Comparison of ENCODE assay signal across 1 cellular context in genomic region chr3:149970716-149971402, GRCh38.
TF ChIP-seq lines count a peak whose summit lies in the region.

TSS of gene PFN2 (minus strand) at chr3:149970895. CDS start at chr3:149970856, 39 bp downstream.

TF ChIP-seq in K562, 482 proteins besides CTCF, POLR2A, EP300 and RAD21 (continued from another document):
- no peak for TF ChIP-seq TSHZ1 (CRISPR knock-in tag; IDR thresholded peaks at IDR 0.05)
- TF ChIP-seq MYBL2 (IDR thresholded peaks at IDR 0.05; ENCODE audit: low read depth), result no peak
- no peak for TF ChIP-seq MYBL2 (CRISPR knock-in tag; IDR thresholded peaks at IDR 0.05; ENCODE audit: borderline replicate concordance)
- TF ChIP-seq CXXC5 (CRISPR knock-in tag; IDR thresholded peaks at IDR 0.05), result peak; percentile 36; the same call in 1 of the 2 replicates
- TF ChIP-seq RBM17 (IDR thresholded peaks at IDR 0.05; ENCODE audit: borderline replicate concordance, low read depth, low read length), result no peak
- TF ChIP-seq NONO (IDR thresholded peaks at IDR 0.05; ENCODE audit: low read depth in 2 of 2, low read length in 1 of 2), result 0 out of 4 replicates have a peak, but pooled peaks of 1 of the 2 experiments have one; percentile 16
- TF ChIP-seq VEZF1 (CRISPR knock-in tag; IDR thresholded peaks at IDR 0.05), result peak; percentile 83
- TF ChIP-seq MCM7 (IDR thresholded peaks at IDR 0.05), result no peak
- TF ChIP-seq YY1 (IDR thresholded peaks at IDR 0.05; ENCODE audit: borderline replicate concordance in 1 of 3, control insufficient read depth in 1 of 3, extremely low read depth in 1 of 3, insufficient read depth in 3 of 3, insufficient read length in 1 of 3, insufficient replicate concordance in 2 of 3, low read depth in 1 of 3, low read length in 2 of 3), result peak in 1 of 3 experiments; percentile 65
- 0 out of 2 replicates have a peak, but pooled peaks have one; percentile 6 for TF ChIP-seq PHF8 (IDR thresholded peaks at IDR 0.05; ENCODE audit: borderline replicate concordance, low read length)
- no peak for TF ChIP-seq SRSF1 (IDR thresholded peaks at IDR 0.05; ENCODE audit: low read depth, low read length)
- TF ChIP-seq PCBP1 (IDR thresholded peaks at IDR 0.05; ENCODE audit: low read depth, low read length, poor library complexity, severe bottlenecking), result peak; percentile 60
- no peak for TF ChIP-seq SMARCC2 (IDR thresholded peaks at IDR 0.05; ENCODE audit: low read depth)
- peak in 1 of 2 experiments; percentile 57; a peak in 2 of 4 replicates for TF ChIP-seq NRF1 (conservative IDR thresholded peaks at IDR 0.05 in 1 of 2, IDR thresholded peaks at IDR 0.05 in 1 of 2)
- TF ChIP-seq POLR2G (IDR thresholded peaks at IDR 0.05; ENCODE audit: low read depth, low read length), result 0 out of 2 replicates have a peak, but pooled peaks have one; percentile 39
TF ChIP-seq in K562: peak in this region for 11.
